Comparison of ENCODE assay signal across 5 cellular contexts in the genomic region with DNA sequence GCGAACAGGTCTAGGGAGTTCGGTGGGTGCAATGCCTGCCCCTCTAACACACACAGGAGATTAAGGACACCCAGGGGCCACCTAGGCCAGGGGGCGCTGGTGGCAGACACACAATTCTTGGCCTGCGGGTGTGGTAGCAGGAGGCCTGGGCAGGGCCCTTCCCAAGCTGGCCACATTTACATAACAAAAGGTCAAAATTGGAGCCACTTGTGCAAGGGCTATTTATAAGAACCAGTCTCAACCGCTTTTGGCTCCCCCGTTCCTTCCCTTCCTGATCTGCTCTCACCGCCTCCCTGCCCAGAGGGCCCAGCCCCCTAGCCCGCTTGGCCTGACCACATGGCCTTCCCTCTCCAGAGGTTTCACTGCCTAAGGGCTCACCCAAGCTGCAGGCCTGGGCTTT. TPM values are rescaled to one million over a fixed set of nuclear protein-coding genes. Genes with fewer than 3 reads are reported as not detected.
"Had no signal": no experiment of that assay in that cellular context is flagged by ENCODE, and none has a peak within 500 bp of the region (broad histone marks: within the 10 kb centered on the region; RNA-seq: fewer than 3 reads in every experiment).

No MANE protein-coding gene starts in this region.

RNA-seq across cellular contexts. Expression of a gene that starts 59.0 kb away (rescaled TPM):
- total RNA-seq: osteocyte, pulmonary artery endothelial cell, uterus had no signal
- polyA plus RNA-seq: stomach, urinary bladder had no signal
